Comparison of ENCODE assay signal across 8 cellular contexts in the genomic region with DNA sequence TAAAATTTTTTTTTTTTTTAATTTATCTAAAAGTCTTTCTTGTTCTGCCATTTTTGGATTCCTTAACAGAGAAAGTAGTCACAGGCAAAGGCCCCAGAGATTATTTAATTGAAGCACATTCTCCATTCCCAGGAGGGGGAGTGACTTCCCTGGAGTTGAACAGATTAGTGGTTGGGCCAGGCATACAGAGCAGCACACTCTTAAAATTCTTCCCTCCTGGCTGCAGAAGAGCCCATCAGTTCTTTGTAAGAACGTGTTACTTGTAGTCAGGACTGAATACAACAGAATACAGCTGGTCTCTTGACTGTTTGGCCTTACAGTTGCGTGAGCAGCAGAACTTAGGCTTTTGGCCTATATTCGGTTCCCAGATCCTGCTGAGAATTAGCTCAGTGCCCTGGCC. TPM values are rescaled to one million over a fixed set of nuclear protein-coding genes. Genes with fewer than 3 reads are reported as not detected.
DNase-seq lines count a peak whose midpoint lies in the region; ATAC-seq and TF ChIP-seq lines count a peak whose summit lies in the region.

No MANE protein-coding gene starts in this region.

- peak overlapping the region; percentile 93 for H3K27ac Mint-ChIP-seq in activated CD4-positive, alpha-beta memory T cell treated with anti-CD3 and anti-CD28 coated beads, Interleukin-2, amount 10 ng/mL, durations not matched to agents 7 days and 5 days
- H3K27ac Mint-ChIP-seq in glutamatergic neuron (ENCODE audit: unreplicated experiment) = peak overlapping the region; percentile 59
- peak overlapping the region; percentile 98 for H3K27ac Mint-ChIP-seq in stimulated activated effector memory CD8-positive, alpha-beta T cell treated with anti-CD3 and anti-CD28 coated beads, Interleukin-12 subunit alpha, Interleukin-12 subunit beta, amount 100 ng/mL, for 72 hours

- POLR2A ChIA-PET in activated CD4-positive, alpha-beta memory T cell treated with anti-CD3 and anti-CD28 coated beads, Interleukin-2, amount 10 ng/mL, durations not matched to agents 7 days and 5 days (lab: Charles Lee) = interaction anchor here (0.9 to 2.6 kb wide), 5 partner anchors 12 to 43 kb away, joined by 3 to 11 read pairs (median 4); no protein-coding TSS in a partner anchor

- H3K36me3 Mint-ChIP-seq in activated CD4-positive, alpha-beta memory T cell treated with anti-CD3 and anti-CD28 coated beads, Interleukin-2, amount 10 ng/mL, durations not matched to agents 7 days and 5 days (ENCODE audit: low read depth) = peaks cover 56% of the 10 kb centered on the region
- H3K36me3 Mint-ChIP-seq in glutamatergic neuron (ENCODE audit: unreplicated experiment) = no peaks in the 10 kb centered on the region
- H3K36me3 Mint-ChIP-seq in stimulated activated effector memory CD8-positive, alpha-beta T cell treated with anti-CD3 and anti-CD28 coated beads, Interleukin-12 subunit alpha, Interleukin-12 subunit beta, amount 100 ng/mL, for 72 hours = peaks cover 91% of the 10 kb centered on the region

- peak overlapping the region; percentile 94 for H3K4me3 Mint-ChIP-seq in activated CD4-positive, alpha-beta memory T cell treated with anti-CD3 and anti-CD28 coated beads, Interleukin-2, amount 10 ng/mL, durations not matched to agents 7 days and 5 days
- H3K4me3 Mint-ChIP-seq in glutamatergic neuron (ENCODE audit: unreplicated experiment) = peak overlapping the region; percentile 87
- H3K4me3 Mint-ChIP-seq in stimulated activated effector memory CD8-positive, alpha-beta T cell treated with anti-CD3 and anti-CD28 coated beads, Interleukin-12 subunit alpha, Interleukin-12 subunit beta, amount 100 ng/mL, for 72 hours = peak overlapping the region; percentile 76

- CTCF ChIA-PET in activated CD4-positive, alpha-beta memory T cell treated with anti-CD3 and anti-CD28 coated beads, Interleukin-2, amount 10 ng/mL, durations not matched to agents 7 days and 5 days (lab: Charles Lee) = interaction anchor here (0.9 to 1.5 kb wide), 2 partner anchors 11 to 44 kb away, joined by 3 to 4 read pairs; no protein-coding TSS in a partner anchor

- no peak for ATAC-seq in stimulated activated effector memory CD8-positive, alpha-beta T cell treated with anti-CD3 and anti-CD28 coated beads, Interleukin-12 subunit alpha, Interleukin-12 subunit beta, amount 100 ng/mL, for 72 hours

- DNase-seq in DMS 273 (lab: John Stamatoyannopoulos, UW; ENCODE audit: unreplicated experiment) (peak; percentile 39), DMS 273 treated with DMSO at 0.1 percent for 48 hours (lab: John Stamatoyannopoulos, UW) (no peak), glutamatergic neuron (no peak), NCI-H1694 treated with DMSO at 0.1 percent for 48 hours (lab: John Stamatoyannopoulos, UW) (no peak)
- no peak for DNase-seq in activated CD4-positive, alpha-beta memory T cell treated with anti-CD3 and anti-CD28 coated beads, Interleukin-2, amount 10 ng/mL, durations not matched to agents 7 days and 5 days
- DNase-seq in stimulated activated effector memory CD8-positive, alpha-beta T cell treated with anti-CD3 and anti-CD28 coated beads, Interleukin-12 subunit alpha, Interleukin-12 subunit beta, amount 100 ng/mL, for 72 hours (ENCODE audit: low spot score in 2 of 2) = no peak
- DNase-seq in activated effector memory CD4-positive, alpha-beta T cell treated with anti-CD3 and anti-CD28 coated beads, Interleukin-2, amount 50 U/mL, for 16 hours = no peak
- no peak for DNase-seq in activated CD4-positive, alpha-beta T cell treated with anti-CD3 and anti-CD28 coated beads for 48 hours

- H3K27me3 Mint-ChIP-seq in activated CD4-positive, alpha-beta memory T cell treated with anti-CD3 and anti-CD28 coated beads, Interleukin-2, amount 10 ng/mL, durations not matched to agents 7 days and 5 days = no peaks in the 10 kb centered on the region
- H3K27me3 Mint-ChIP-seq in glutamatergic neuron (ENCODE audit: unreplicated experiment) = peaks cover 4% of the 10 kb centered on the region

- TF ChIP-seq CTCF in glutamatergic neuron (IDR thresholded peaks at IDR 0.05; ENCODE audit: partially characterized antibody, unreplicated experiment) = no peak

- peaks cover 62% of the 10 kb centered on the region for H3K4me1 Mint-ChIP-seq in activated CD4-positive, alpha-beta memory T cell treated with anti-CD3 and anti-CD28 coated beads, Interleukin-2, amount 10 ng/mL, durations not matched to agents 7 days and 5 days
- H3K4me1 Mint-ChIP-seq in glutamatergic neuron (ENCODE audit: low read depth, unreplicated experiment) = peaks cover 21% of the 10 kb centered on the region
- peaks cover 65% of the 10 kb centered on the region for H3K4me1 Mint-ChIP-seq in stimulated activated effector memory CD8-positive, alpha-beta T cell treated with anti-CD3 and anti-CD28 coated beads, Interleukin-12 subunit alpha, Interleukin-12 subunit beta, amount 100 ng/mL, for 72 hours

- H3K9me3 Mint-ChIP-seq in activated CD4-positive, alpha-beta memory T cell treated with anti-CD3 and anti-CD28 coated beads, Interleukin-2, amount 10 ng/mL, durations not matched to agents 7 days and 5 days = no peaks in the 10 kb centered on the region
- H3K9me3 Mint-ChIP-seq in glutamatergic neuron (ENCODE audit: unreplicated experiment) = peaks cover 7% of the 10 kb centered on the region
- no peaks in the 10 kb centered on the region for H3K9me3 Mint-ChIP-seq in stimulated activated effector memory CD8-positive, alpha-beta T cell treated with anti-CD3 and anti-CD28 coated beads, Interleukin-12 subunit alpha, Interleukin-12 subunit beta, amount 100 ng/mL, for 72 hours

RNA-seq across cellular contexts. Expression of a gene that starts 1.8 kb away (rescaled TPM):
- 100 to 1,000 TPM; 118 to 125 TPM for total RNA-seq in activated CD4-positive, alpha-beta memory T cell treated with anti-CD3 and anti-CD28 coated beads, Interleukin-2, amount 10 ng/mL, durations not matched to agents 7 days and 5 days
- 62.7 TPM for total RNA-seq in glutamatergic neuron (ENCODE audit: unreplicated experiment)

RNA-seq across cellular contexts. Expression of a gene that starts 40.0 kb away (rescaled TPM):
- total RNA-seq in activated CD4-positive, alpha-beta memory T cell treated with anti-CD3 and anti-CD28 coated beads, Interleukin-2, amount 10 ng/mL, durations not matched to agents 7 days and 5 days = 10 to 100 TPM; 22.8 to 22.9 TPM
- 84.6 TPM for total RNA-seq in glutamatergic neuron (ENCODE audit: unreplicated experiment)
